In the genomic region with DNA sequence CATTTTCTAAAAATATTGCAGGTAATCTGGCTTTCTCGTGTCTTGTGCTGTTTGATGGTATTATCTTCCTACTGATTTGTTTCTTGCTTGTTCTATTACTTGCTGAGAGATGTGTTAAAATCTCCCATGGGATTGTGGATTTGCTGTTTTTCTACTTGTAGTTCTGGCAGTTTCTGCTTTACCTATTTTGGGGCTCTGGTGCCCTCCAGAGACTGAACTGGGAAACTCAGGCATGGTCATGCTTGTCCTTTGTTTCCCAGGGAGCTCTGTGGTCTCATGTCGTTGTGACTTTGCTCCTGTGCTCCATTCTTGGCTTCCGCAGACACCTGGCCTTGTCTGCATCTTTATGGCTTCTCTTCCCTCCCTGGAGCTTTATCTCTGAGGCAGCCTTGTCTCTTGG, we compare ENCODE assay signal across 1 cellular context.
TF ChIP-seq lines count a peak whose summit lies in the region.

No MANE protein-coding gene starts in this region.

TF ChIP-seq in HEK293, 187 proteins besides CTCF, POLR2A, EP300 and RAD21 (continued from another document):
- TF ChIP-seq, protein P1, sequence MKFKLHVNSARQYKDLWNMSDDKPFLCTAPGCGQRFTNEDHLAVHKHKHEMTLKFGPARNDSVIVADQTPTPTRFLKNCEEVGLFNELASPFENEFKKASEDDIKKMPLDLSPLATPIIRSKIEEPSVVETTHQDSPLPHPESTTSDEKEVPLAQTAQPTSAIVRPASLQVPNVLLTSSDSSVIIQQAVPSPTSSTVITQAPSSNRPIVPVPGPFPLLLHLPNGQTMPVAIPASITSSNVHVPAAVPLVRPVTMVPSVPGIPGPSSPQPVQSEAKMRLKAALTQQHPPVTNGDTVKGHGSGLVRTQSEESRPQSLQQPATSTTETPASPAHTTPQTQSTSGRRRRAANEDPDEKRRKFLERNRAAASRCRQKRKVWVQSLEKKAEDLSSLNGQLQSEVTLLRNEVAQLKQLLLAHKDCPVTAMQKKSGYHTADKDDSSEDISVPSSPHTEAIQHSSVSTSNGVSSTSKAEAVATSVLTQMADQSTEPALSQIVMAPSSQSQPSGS (tag by site-specific recombination; IDR thresholded peaks at IDR 0.05; ENCODE audit: low read depth): no peak
- no peak for TF ChIP-seq ZNF335 (tag by site-specific recombination; conservative IDR thresholded peaks at IDR 0.05)
